ENCODE assay signal across 8 cellular contexts in the genomic region with DNA sequence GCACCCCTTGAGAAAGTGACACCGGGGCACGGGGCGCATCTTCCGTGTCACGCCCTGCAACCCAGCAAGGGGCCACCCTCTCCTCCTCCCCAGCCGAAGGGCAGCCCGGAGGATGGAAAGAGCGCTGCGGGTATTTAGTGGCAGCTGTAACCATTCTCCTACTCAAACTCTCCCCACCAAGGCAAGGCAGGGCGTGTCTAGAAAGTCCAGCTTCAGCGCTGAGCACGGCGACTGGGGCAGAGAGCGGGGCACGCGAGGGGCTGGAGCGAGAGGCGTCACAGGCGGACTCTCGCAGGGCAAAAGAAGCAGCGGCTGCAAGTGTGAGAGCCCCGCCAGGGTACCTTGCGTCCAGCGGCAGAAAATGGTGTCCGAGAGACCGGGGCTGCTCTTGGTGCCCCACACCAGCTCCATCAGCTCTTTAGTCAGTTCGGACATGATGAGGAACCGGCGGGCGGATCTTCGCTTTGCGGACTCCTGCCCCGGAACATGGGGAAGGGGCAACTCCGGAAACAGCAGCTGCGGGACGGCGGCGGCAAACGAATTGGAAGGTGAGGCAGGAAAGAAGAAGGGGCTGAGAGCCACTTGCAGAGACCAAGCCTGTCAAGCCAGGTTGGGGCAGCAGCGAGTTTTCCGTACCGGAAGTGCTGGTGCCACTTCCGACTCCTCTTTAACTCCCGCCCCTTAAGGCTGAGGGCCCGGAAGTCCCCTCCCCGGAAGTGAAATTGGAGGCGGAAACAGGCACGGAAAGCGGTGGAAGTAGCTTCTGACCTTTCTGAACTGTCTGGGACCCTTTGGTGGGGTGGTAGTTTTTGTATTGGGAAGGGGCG. TPM values are rescaled to one million over a fixed set of nuclear protein-coding genes. Genes with fewer than 3 reads are reported as not detected.
DNase-seq lines count a peak whose midpoint lies in the region; ATAC-seq lines count a peak whose summit lies in the region.

A gene (minus strand): TSS at position 643 of the 827 bp plus-strand sequence. CDS start 208 bp downstream, at position 435.

- H3K9me3 Mint-ChIP-seq in activated CD4-positive, alpha-beta T cell treated with anti-CD3 and anti-CD28 coated beads, Interleukin-2, amount 10 ng/mL, durations not matched to agents 24 days and 14 days: no peaks in the 10 kb centered on the region
- H3K9me3 Mint-ChIP-seq in dendritic cell treated with granulocyte-macrophage colony-stimulating factor and Interleukin-4, amounts not matched to agents 40 ng/mL and 50 ng/mL, for 4 days: no peaks in the 10 kb centered on the region

- ATAC-seq in GM19035 (IDR thresholded peaks at IDR 0.05; ENCODE audit: unreplicated experiment) (peak; percentile 97), HG03342 (IDR thresholded peaks at IDR 0.05; ENCODE audit: unreplicated experiment) (peak; percentile 92), left lobe of liver (peak; percentile 97)

- peaks cover 15% of the 10 kb centered on the region for H3K27me3 Mint-ChIP-seq in activated CD4-positive, alpha-beta T cell treated with anti-CD3 and anti-CD28 coated beads, Interleukin-2, amount 10 ng/mL, durations not matched to agents 24 days and 14 days
- peaks cover 13% of the 10 kb centered on the region for H3K27me3 Mint-ChIP-seq in dendritic cell treated with granulocyte-macrophage colony-stimulating factor and Interleukin-4, amounts not matched to agents 40 ng/mL and 50 ng/mL, for 4 days

- DNase-seq in Ammon's horn (ENCODE audit: low spot score): peak; percentile 94
- DNase-seq in NCI-H526 treated with DMSO at 0.1 percent for 48 hours (lab: John Stamatoyannopoulos, UW): peak; percentile 60
- DNase-seq in activated CD4-positive, alpha-beta T cell treated with anti-CD3 and anti-CD28 coated beads, Interleukin-2, amount 10 ng/mL, durations not matched to agents 24 days and 14 days: peak; percentile 93
- DNase-seq in left lobe of liver (ENCODE audit: low spot score): peak; percentile 86
- DNase-seq in stimulated activated CD4-positive, alpha-beta T cell treated with anti-CD3 and anti-CD28 coated beads, Interleukin-2, amount 100 ng/mL, for 24 hours: peak; percentile 79 to 86

- H3K4me3 Mint-ChIP-seq in activated CD4-positive, alpha-beta T cell treated with anti-CD3 and anti-CD28 coated beads, Interleukin-2, amount 10 ng/mL, durations not matched to agents 24 days and 14 days: peak within 1 kb of the TSS; percentile 92
- peak within 1 kb of the TSS; percentile 100 for H3K4me3 Mint-ChIP-seq in dendritic cell treated with granulocyte-macrophage colony-stimulating factor and Interleukin-4, amounts not matched to agents 40 ng/mL and 50 ng/mL, for 4 days

- H3K4me1 Mint-ChIP-seq in activated CD4-positive, alpha-beta T cell treated with anti-CD3 and anti-CD28 coated beads, Interleukin-2, amount 10 ng/mL, durations not matched to agents 24 days and 14 days: peaks cover 25% of the 10 kb centered on the region
- H3K4me1 Mint-ChIP-seq in dendritic cell treated with granulocyte-macrophage colony-stimulating factor and Interleukin-4, amounts not matched to agents 40 ng/mL and 50 ng/mL, for 4 days (ENCODE audit: low read depth): peaks cover 26% of the 10 kb centered on the region

- peak within 1 kb of the TSS; percentile 93 for H3K27ac Mint-ChIP-seq in activated CD4-positive, alpha-beta T cell treated with anti-CD3 and anti-CD28 coated beads, Interleukin-2, amount 10 ng/mL, durations not matched to agents 24 days and 14 days
- peak within 1 kb of the TSS; percentile 94 for H3K27ac Mint-ChIP-seq in dendritic cell treated with granulocyte-macrophage colony-stimulating factor and Interleukin-4, amounts not matched to agents 40 ng/mL and 50 ng/mL, for 4 days

- peaks cover 12% of the 10 kb centered on the region for H3K36me3 Mint-ChIP-seq in activated CD4-positive, alpha-beta T cell treated with anti-CD3 and anti-CD28 coated beads, Interleukin-2, amount 10 ng/mL, durations not matched to agents 24 days and 14 days (ENCODE audit: low read depth)
- H3K36me3 Mint-ChIP-seq in dendritic cell treated with granulocyte-macrophage colony-stimulating factor and Interleukin-4, amounts not matched to agents 40 ng/mL and 50 ng/mL, for 4 days (ENCODE audit: low read depth): peaks cover 14% of the 10 kb centered on the region

- intact Hi-C loops in activated CD4-positive, alpha-beta T cell treated with anti-CD3 and anti-CD28 coated beads, Interleukin-2, amount 10 ng/mL, durations not matched to agents 24 days and 14 days (cut with micrococcal nuclease): loop anchor here (1.0 to 5.0 kb wide), 2 partner anchors 577 to 957 kb away; a partner anchor contains a TSS
- intact Hi-C loops in dendritic cell treated with granulocyte-macrophage colony-stimulating factor and Interleukin-4, amounts not matched to agents 40 ng/mL and 50 ng/mL, for 4 days (cut with micrococcal nuclease): loop anchor here (5.0 kb wide), 2 partner anchors 577 to 1787 kb away; a partner anchor contains a TSS

RNA-seq across cellular contexts. Expression of the gene that starts here (rescaled TPM):
- 16.3 and 20.1 TPM in 2 replicates for total RNA-seq in activated CD4-positive, alpha-beta T cell treated with anti-CD3 and anti-CD28 coated beads, Interleukin-2, amount 10 ng/mL, durations not matched to agents 24 days and 14 days
- 11.8 TPM for total RNA-seq in left lobe of liver

Comparison
In these comparisons a context has a peak if more than half of its experiments do, and no peak if none do; other contexts are left out.
1. Peak in every context shown above with its lines: DNase-seq and ATAC-seq.